In genomic region chr11:9568854-9569587, GRCh38 we compare ENCODE assay signal across 8 cellular contexts. TPM values are rescaled to one million over a fixed set of nuclear protein-coding genes. Genes with fewer than 3 reads are reported as not detected.
DNase-seq lines count a peak whose midpoint lies in the region; ATAC-seq and TF ChIP-seq lines count a peak whose summit lies in the region.

No MANE protein-coding gene starts in this region.

- H3K27ac Mint-ChIP-seq in activated CD4-positive, alpha-beta T cell treated with anti-CD3 and anti-CD28 coated beads, Interleukin-2, amount 10 ng/mL, durations not matched to agents 24 days and 14 days, result peak overlapping the region; percentile 50
- peak overlapping the region in 1 of 6 donors; percentile 43 for H3K27ac Mint-ChIP-seq in immature natural killer cell

- no peaks in the 10 kb centered on the region for H3K36me3 ChIP-seq in tibial artery

- TF ChIP-seq CTCF in tibial artery (IDR thresholded peaks at IDR 0.05), result no peak

- peak; percentile 57 for ATAC-seq in left lobe of liver

- intact Hi-C loops in activated CD4-positive, alpha-beta T cell treated with anti-CD3 and anti-CD28 coated beads, Interleukin-2, amount 10 ng/mL, durations not matched to agents 24 days and 14 days (cut with micrococcal nuclease), result loop anchor here (10.0 kb wide), 1 partner anchor 1186 kb away; the partner anchor contains the start of gene CTR9
- intact Hi-C loops in tibial artery (cut with DNase I; ENCODE audit: low total_unique reads), result no loop called here

- peak overlapping the region; percentile 9 to 10 for H3K4me3 ChIP-seq in tibial artery

- H3K36me3 Mint-ChIP-seq in activated CD4-positive, alpha-beta T cell treated with anti-CD3 and anti-CD28 coated beads, Interleukin-2, amount 10 ng/mL, durations not matched to agents 24 days and 14 days (ENCODE audit: low read depth), result peaks cover 1% of the 10 kb centered on the region
- H3K36me3 Mint-ChIP-seq in immature natural killer cell, result peaks cover 0 to 8% (median 0%) of the 10 kb centered on the region in 3 donors

- peaks cover 18% of the 10 kb centered on the region for H3K4me1 Mint-ChIP-seq in activated CD4-positive, alpha-beta T cell treated with anti-CD3 and anti-CD28 coated beads, Interleukin-2, amount 10 ng/mL, durations not matched to agents 24 days and 14 days
- H3K4me1 Mint-ChIP-seq in immature natural killer cell, result peaks cover 5 to 10% of the 10 kb centered on the region in 2 donors

- H3K4me3 Mint-ChIP-seq in activated CD4-positive, alpha-beta T cell treated with anti-CD3 and anti-CD28 coated beads, Interleukin-2, amount 10 ng/mL, durations not matched to agents 24 days and 14 days, result no peak overlapping the region
- H3K4me3 Mint-ChIP-seq in immature natural killer cell, result no peak overlapping the region

- H3K27me3 Mint-ChIP-seq in activated CD4-positive, alpha-beta T cell treated with anti-CD3 and anti-CD28 coated beads, Interleukin-2, amount 10 ng/mL, durations not matched to agents 24 days and 14 days, result peaks cover 6% of the 10 kb centered on the region
- H3K27me3 Mint-ChIP-seq in immature natural killer cell (ENCODE audit: low read depth in 3 of 3), result peaks cover 2 to 8% (median 5%) of the 10 kb centered on the region in 3 donors

- H3K27ac ChIP-seq in tibial artery, result peak overlapping the region; percentile 88 to 93

- DNase-seq in activated CD4-positive, alpha-beta T cell treated with anti-CD3 and anti-CD28 coated beads, Interleukin-2, amount 10 ng/mL, durations not matched to agents 24 days and 14 days, result peak; percentile 72
- no peak for DNase-seq in activated CD4-positive, alpha-beta T cell treated with anti-CD3 and anti-CD28 coated beads, Interleukin-2, amount 50 U/mL, for 48 hours
- DNase-seq in NCI-H526 treated with DMSO at 0.1 percent for 48 hours (lab: John Stamatoyannopoulos, UW), result peak; percentile 98
- peak; percentile 43 for DNase-seq in central memory CD4-positive, alpha-beta T cell
- peak; percentile 91 for DNase-seq in left lobe of liver (ENCODE audit: low spot score)
- DNase-seq in tibial artery, result peak; percentile 73 to 81
- no peak for DNase-seq in immature natural killer cell
- DNase-seq in GOT3 (lab: John Stamatoyannopoulos, UW), result no peak

- no peaks in the 10 kb centered on the region for H3K9me3 ChIP-seq in tibial artery

- no peaks in the 10 kb centered on the region for H3K9me3 Mint-ChIP-seq in activated CD4-positive, alpha-beta T cell treated with anti-CD3 and anti-CD28 coated beads, Interleukin-2, amount 10 ng/mL, durations not matched to agents 24 days and 14 days
- no peaks in the 10 kb centered on the region for H3K9me3 Mint-ChIP-seq in immature natural killer cell

- no peaks in the 10 kb centered on the region for H3K27me3 ChIP-seq in tibial artery

- H3K4me1 ChIP-seq in tibial artery, result peaks cover 0 to 59% (median 45%) of the 10 kb centered on the region in 4 donors

RNA-seq across cellular contexts. Expression of gene WEE1, which starts 4.4 kb away (rescaled TPM):
- 55.5 and 57.7 TPM in 2 replicates for total RNA-seq in activated CD4-positive, alpha-beta T cell treated with anti-CD3 and anti-CD28 coated beads, Interleukin-2, amount 10 ng/mL, durations not matched to agents 24 days and 14 days
- total RNA-seq in left lobe of liver, result 11.6 TPM
- 10 to 100 TPM in 1 of 3 donors, 1 to 10 TPM in 2; 7.7 to 11.4 (median 9.9) TPM for polyA plus RNA-seq in immature natural killer cell

Comparison
In these comparisons a context has a peak if more than half of its experiments do, and no peak if none do; other contexts are left out.
1. DNase-seq: peak in activated CD4-positive, alpha-beta T cell treated with anti-CD3 and anti-CD28 coated beads, Interleukin-2, amount 10 ng/mL, durations not matched to agents 24 days and 14 days (single experiment), NCI-H526 treated with DMSO at 0.1 percent for 48 hours (single experiment), central memory CD4-positive, alpha-beta T cell (single experiment), left lobe of liver (single experiment) and tibial artery (2 of 2); none in activated CD4-positive, alpha-beta T cell treated with anti-CD3 and anti-CD28 coated beads, Interleukin-2, amount 50 U/mL, for 48 hours (0 of 2), immature natural killer cell (0 of 3) and GOT3 (single experiment).